ENCODE assay signal across 31 cellular contexts in genomic region chr1:53342735-53343470, GRCh38. TPM values are rescaled to one million over a fixed set of nuclear protein-coding genes. Genes with fewer than 3 reads are reported as not detected.
A peak's percentile ranks its signal among the peaks of the same experiment; 100 is the strongest.
DNase-seq lines count a peak whose midpoint lies in the region; ATAC-seq, FAIRE-seq and TF ChIP-seq lines count a peak whose summit lies in the region.
"Had no signal": no experiment of that assay in that cellular context is flagged by ENCODE, and none has a peak within 500 bp of the region (broad histone marks: within the 10 kb centered on the region; RNA-seq: fewer than 3 reads in every experiment).

No MANE protein-coding gene starts in this region.

- POLR2A ChIA-PET in activated CD4-positive, alpha-beta memory T cell treated with anti-CD3 and anti-CD28 coated beads, Interleukin-2, amount 10 ng/mL, durations not matched to agents 7 days and 5 days (lab: Charles Lee), result interaction anchor here (0.6 to 1.0 kb wide), 2 partner anchors 8 to 501 kb away, joined by 3 read pairs; no protein-coding TSS in a partner anchor
- POLR2A ChIA-PET in activated CD4-positive, alpha-beta memory T cell treated with anti-CD3 and anti-CD28 coated beads for 36 hours (lab: Charles Lee), result no interaction called here

- H3K4me1 Mint-ChIP-seq in activated CD4-positive, alpha-beta memory T cell treated with anti-CD3 and anti-CD28 coated beads, Interleukin-2, amount 10 ng/mL, durations not matched to agents 7 days and 5 days, result no peaks in the 10 kb centered on the region
- H3K4me1 Mint-ChIP-seq in activated CD4-positive, alpha-beta memory T cell treated with anti-CD3 and anti-CD28 coated beads for 36 hours (ENCODE audit: low read depth), result peaks cover 9% of the 10 kb centered on the region
- peaks cover 3% of the 10 kb centered on the region for H3K4me1 Mint-ChIP-seq in activated CD8-positive, alpha-beta memory T cell treated with anti-CD3 and anti-CD28 coated beads, Interleukin-2, amount 10 ng/mL, durations not matched to agents 7 days and 5 days

- H3K27ac Mint-ChIP-seq in activated CD4-positive, alpha-beta memory T cell treated with anti-CD3 and anti-CD28 coated beads, Interleukin-2, amount 10 ng/mL, durations not matched to agents 7 days and 5 days, result no peak overlapping the region
- H3K27ac Mint-ChIP-seq in activated CD4-positive, alpha-beta memory T cell treated with anti-CD3 and anti-CD28 coated beads for 36 hours, result no peak overlapping the region
- H3K27ac Mint-ChIP-seq in activated CD8-positive, alpha-beta memory T cell treated with anti-CD3 and anti-CD28 coated beads, Interleukin-2, amount 10 ng/mL, durations not matched to agents 7 days and 5 days, result no peak overlapping the region
- H3K27ac Mint-ChIP-seq: activated T-helper 17 cell treated with anti-CD3 and anti-CD28 coated beads, Interleukin-2, amount 50 U/mL, for 72 hours; effector memory CD8-positive, alpha-beta T cell; naive thymus-derived CD4-positive, alpha-beta T cell; stimulated activated naive B cell treated with anti-CD40 and anti-IgM and Interleukin-4, amounts not matched to agents 10 μg/mL and 1 μg/mL and 100 μg/mL, for 72 hours had no signal

- H3K27ac ChIP-seq in kidney (ENCODE audit: low read depth in 2 of 2, low read length in 2 of 2), result no peak overlapping the region
- H3K27ac ChIP-seq in spleen, result no peak overlapping the region
- no peak overlapping the region for H3K27ac ChIP-seq in mammary epithelial cell (ENCODE audit: insufficient read depth, low read depth, low read length)
- H3K27ac ChIP-seq: breast epithelium, colonic mucosa, SJCRH30, upper lobe of left lung had no signal

- H3K4me1 ChIP-seq in kidney (ENCODE audit: control insufficient read depth in 1 of 2, insufficient read depth in 1 of 2, low read depth in 1 of 2, low read length in 2 of 2), result no peaks in the 10 kb centered on the region
- H3K4me1 ChIP-seq in spleen, result no peaks in the 10 kb centered on the region
- no peaks in the 10 kb centered on the region for H3K4me1 ChIP-seq in mammary epithelial cell (ENCODE audit: insufficient read depth, low read length)
- H3K4me1 ChIP-seq: breast epithelium, colonic mucosa, SJCRH30, upper lobe of left lung had no signal

- no peak for FAIRE-seq in kidney (lab: Jason Lieb, UNC)
- FAIRE-seq in urothelium cell line (lab: Jason Lieb, UNC), result no peak
- FAIRE-seq: GM12878, islet of Langerhans had no signal

- WGBS in spleen, 5 donors, result 90 to 96% (median 92%) methylated on average over 10 of the region's 10 CpGs
- WGBS in mammary epithelial cell (ENCODE audit: low coverage, missing lambda C conversion rate), result 86% methylated on average over 10 of the region's 10 CpGs

- BruUV-seq in mammary epithelial cell (replicated peaks; lab: Mats Ljungman, UMichigan), result no TSS peak

- H3K27me3 ChIP-seq in spleen (replicated peaks in 1 of 7), result no peaks in the 10 kb centered on the region
- H3K27me3 ChIP-seq in mammary epithelial cell (ENCODE audit: insufficient read depth, low read length), result no peaks in the 10 kb centered on the region
- H3K27me3 ChIP-seq: breast epithelium, colonic mucosa, upper lobe of left lung had no signal

- no peak overlapping the region for H2AFZ ChIP-seq in mammary epithelial cell (ENCODE audit: low read depth, low read length)

- no peak for ATAC-seq in activated CD8-positive, alpha-beta memory T cell treated with anti-CD3 and anti-CD28 coated beads, Interleukin-2, amount 10 ng/mL, durations not matched to agents 7 days and 5 days
- ATAC-seq: activated naive CD4-positive, alpha-beta T cell treated with anti-CD3 and anti-CD28 coated beads, Interleukin-2, amount 50 U/mL, for 72 hours; activated T-helper 17 cell treated with anti-CD3 and anti-CD28 coated beads, Interleukin-2, amount 50 U/mL, for 72 hours; effector memory CD8-positive, alpha-beta T cell; GM12878; left ventricle myocardium superior; naive thymus-derived CD4-positive, alpha-beta T cell; stimulated activated naive B cell treated with anti-CD40 and anti-IgM and Interleukin-4, amounts not matched to agents 10 μg/mL and 1 μg/mL and 100 μg/mL, for 72 hours had no signal

- no peak for TF ChIP-seq POLR2A in spleen (IDR thresholded peaks at IDR 0.05)

- H3K9ac ChIP-seq in kidney (ENCODE audit: low read length in 2 of 2) (no peak overlapping the region), mammary epithelial cell (ENCODE audit: insufficient read depth, low read length) (no peak overlapping the region)

- DNase-seq in activated CD4-positive, alpha-beta memory T cell treated with anti-CD3 and anti-CD28 coated beads, Interleukin-2, amount 10 ng/mL, durations not matched to agents 7 days and 5 days, result peak; percentile 2
- no peak for DNase-seq in activated CD4-positive, alpha-beta memory T cell treated with anti-CD3 and anti-CD28 coated beads for 36 hours
- DNase-seq in activated CD8-positive, alpha-beta memory T cell treated with anti-CD3 and anti-CD28 coated beads, Interleukin-2, amount 10 ng/mL, durations not matched to agents 7 days and 5 days, result peak; percentile 31
- DNase-seq in kidney (peak; percentile 24), spleen (peak; percentile 51), urothelium cell line (ENCODE audit: low spot score) (no peak), mammary epithelial cell (no peak), NCI-H2171 (lab: John Stamatoyannopoulos, UW) (no peak)
- DNase-seq: 8988T; activated CD4-positive, alpha-beta T cell treated with anti-CD3 and anti-CD28 coated beads for 4 hours; C1 segment of cervical spinal cord; effector memory CD8-positive, alpha-beta T cell; erythroblast; HCEC 1CT; left ventricle myocardium superior; naive thymus-derived CD4-positive, alpha-beta T cell; NCI-H1436 treated with DMSO at 0.1 percent for 48 hours; NCI-H446; nucleus accumbens; RPMI8226; SJCRH30; stimulated activated naive B cell treated with anti-CD40 and anti-IgM and Interleukin-4, amounts not matched to agents 10 μg/mL and 1 μg/mL and 100 μg/mL, for 72 hours; substantia nigra; SW 1271; upper lobe of left lung had no signal

- dilution Hi-C loops in mammary epithelial cell (cut with HindIII; ENCODE audit: low sequenced_read_pairs), result no loop called here

- no peak overlapping the region for H3K4me3 Mint-ChIP-seq in activated CD4-positive, alpha-beta memory T cell treated with anti-CD3 and anti-CD28 coated beads, Interleukin-2, amount 10 ng/mL, durations not matched to agents 7 days and 5 days
- H3K4me3 Mint-ChIP-seq in activated CD4-positive, alpha-beta memory T cell treated with anti-CD3 and anti-CD28 coated beads for 36 hours, result no peak overlapping the region
- H3K4me3 Mint-ChIP-seq in activated CD8-positive, alpha-beta memory T cell treated with anti-CD3 and anti-CD28 coated beads, Interleukin-2, amount 10 ng/mL, durations not matched to agents 7 days and 5 days, result no peak overlapping the region
- H3K4me3 Mint-ChIP-seq: activated T-helper 17 cell treated with anti-CD3 and anti-CD28 coated beads, Interleukin-2, amount 50 U/mL, for 72 hours; effector memory CD8-positive, alpha-beta T cell; naive thymus-derived CD4-positive, alpha-beta T cell; stimulated activated naive B cell treated with anti-CD40 and anti-IgM and Interleukin-4, amounts not matched to agents 10 μg/mL and 1 μg/mL and 100 μg/mL, for 72 hours had no signal

- no peak overlapping the region for H3K4me2 ChIP-seq in mammary epithelial cell (ENCODE audit: insufficient read depth, low read depth, low read length)

- intact Hi-C loops in activated CD4-positive, alpha-beta memory T cell treated with anti-CD3 and anti-CD28 coated beads for 36 hours (cut with micrococcal nuclease), result no loop called here
- intact Hi-C loops in kidney (cut with DNase I) (no loop called here), spleen (cut with DNase I; ENCODE audit: low total_unique reads) (no loop called here), mammary epithelial cell (cut with micrococcal nuclease) (no loop called here)

- CTCF ChIA-PET in activated CD4-positive, alpha-beta memory T cell treated with anti-CD3 and anti-CD28 coated beads, Interleukin-2, amount 10 ng/mL, durations not matched to agents 7 days and 5 days (lab: Charles Lee), result interaction anchor here (1.2 kb wide), 1 partner anchor 64 kb away, joined by 5 read pairs; no protein-coding TSS in a partner anchor
- CTCF ChIA-PET in activated CD4-positive, alpha-beta memory T cell treated with anti-CD3 and anti-CD28 coated beads for 36 hours (lab: Charles Lee), result no interaction called here
- CTCF ChIA-PET in activated CD8-positive, alpha-beta memory T cell treated with anti-CD3 and anti-CD28 coated beads, Interleukin-2, amount 10 ng/mL, durations not matched to agents 7 days and 5 days (lab: Charles Lee), result interaction anchor here (1.1 to 1.6 kb wide), 3 partner anchors 50 to 64 kb away, joined by 3 to 6 read pairs (median 4); no protein-coding TSS in a partner anchor
- CTCF ChIA-PET in mammary epithelial cell (lab: Charles Lee; ENCODE audit: low non-redundant PET), result no interaction called here

- peaks cover 17% of the 10 kb centered on the region for H3K36me3 Mint-ChIP-seq in activated CD4-positive, alpha-beta memory T cell treated with anti-CD3 and anti-CD28 coated beads, Interleukin-2, amount 10 ng/mL, durations not matched to agents 7 days and 5 days (ENCODE audit: low read depth)
- H3K36me3 Mint-ChIP-seq in activated CD4-positive, alpha-beta memory T cell treated with anti-CD3 and anti-CD28 coated beads for 36 hours, result peaks cover 10% of the 10 kb centered on the region
- peaks cover 9% of the 10 kb centered on the region for H3K36me3 Mint-ChIP-seq in activated CD8-positive, alpha-beta memory T cell treated with anti-CD3 and anti-CD28 coated beads, Interleukin-2, amount 10 ng/mL, durations not matched to agents 7 days and 5 days

- no peak overlapping the region for H3K4me3 ChIP-seq in kidney (ENCODE audit: low read length in 2 of 2)
- no peak overlapping the region for H3K4me3 ChIP-seq in spleen
- no peak overlapping the region for H3K4me3 ChIP-seq in mammary epithelial cell (replicated peaks in 1 of 3; ENCODE audit: insufficient read depth in 1 of 3, low read depth in 2 of 3, low read length in 3 of 3)
- H3K4me3 ChIP-seq: breast epithelium, colonic mucosa, GM12878, SJCRH30, upper lobe of left lung had no signal

- H3K36me3 ChIP-seq in kidney (ENCODE audit: control insufficient read depth in 1 of 2, insufficient read depth in 2 of 2, low read length in 2 of 2) (no peaks in the 10 kb centered on the region), spleen (no peaks in the 10 kb centered on the region), mammary epithelial cell (ENCODE audit: insufficient read depth, low read length) (no peaks in the 10 kb centered on the region)
- H3K36me3 ChIP-seq: breast epithelium, colonic mucosa, SJCRH30, upper lobe of left lung had no signal

- H3K27me3 Mint-ChIP-seq in activated CD4-positive, alpha-beta memory T cell treated with anti-CD3 and anti-CD28 coated beads, Interleukin-2, amount 10 ng/mL, durations not matched to agents 7 days and 5 days, result peaks cover 2% of the 10 kb centered on the region
- no peaks in the 10 kb centered on the region for H3K27me3 Mint-ChIP-seq in activated CD4-positive, alpha-beta memory T cell treated with anti-CD3 and anti-CD28 coated beads for 36 hours
- H3K27me3 Mint-ChIP-seq in activated CD8-positive, alpha-beta memory T cell treated with anti-CD3 and anti-CD28 coated beads, Interleukin-2, amount 10 ng/mL, durations not matched to agents 7 days and 5 days, result no peaks in the 10 kb centered on the region
- H3K27me3 Mint-ChIP-seq: activated T-helper 17 cell treated with anti-CD3 and anti-CD28 coated beads, Interleukin-2, amount 50 U/mL, for 72 hours; naive thymus-derived CD4-positive, alpha-beta T cell had no signal

- H3K9me3 Mint-ChIP-seq in activated CD4-positive, alpha-beta memory T cell treated with anti-CD3 and anti-CD28 coated beads, Interleukin-2, amount 10 ng/mL, durations not matched to agents 7 days and 5 days, result no peaks in the 10 kb centered on the region
- peaks cover 12% of the 10 kb centered on the region for H3K9me3 Mint-ChIP-seq in activated CD4-positive, alpha-beta memory T cell treated with anti-CD3 and anti-CD28 coated beads for 36 hours
- H3K9me3 Mint-ChIP-seq in activated CD8-positive, alpha-beta memory T cell treated with anti-CD3 and anti-CD28 coated beads, Interleukin-2, amount 10 ng/mL, durations not matched to agents 7 days and 5 days (ENCODE audit: low read depth), result peaks cover 2% of the 10 kb centered on the region
- H3K9me3 Mint-ChIP-seq: activated T-helper 17 cell treated with anti-CD3 and anti-CD28 coated beads, Interleukin-2, amount 50 U/mL, for 72 hours; effector memory CD8-positive, alpha-beta T cell had no signal

- in situ Hi-C loops in mammary epithelial cell (cut with MboI; ENCODE audit: low sequenced_read_pairs in 2 of 2), result no loop called here

- TF ChIP-seq CTCF in kidney (IDR thresholded peaks at IDR 0.05; ENCODE audit: borderline replicate concordance, extremely low read depth, insufficient read depth), result no peak
- no peak for TF ChIP-seq CTCF in spleen (IDR thresholded peaks at IDR 0.05 in 8 of 11, conservative IDR thresholded peaks at IDR 0.05 in 3 of 11)
- TF ChIP-seq CTCF in mammary epithelial cell (conservative IDR thresholded peaks at IDR 0.05 in 1 of 2, IDR thresholded peaks at IDR 0.05 in 1 of 2; ENCODE audit: extremely low read depth in 1 of 2, insufficient read depth in 1 of 2, low read depth in 1 of 2, low read length in 2 of 2), result no peak

- H3K9me3 ChIP-seq in kidney (ENCODE audit: control insufficient read depth in 1 of 2, low read length in 2 of 2), result no peaks in the 10 kb centered on the region
- H3K9me3 ChIP-seq in spleen, result no peaks in the 10 kb centered on the region
- no peaks in the 10 kb centered on the region for H3K9me3 ChIP-seq in mammary epithelial cell (replicated peaks; ENCODE audit: insufficient read depth, low read length)
- H3K9me3 ChIP-seq: breast epithelium, colonic mucosa, SJCRH30, upper lobe of left lung had no signal

- no peaks in the 10 kb centered on the region for H3K79me2 ChIP-seq in mammary epithelial cell (ENCODE audit: insufficient read depth, low read length)

- H4K20me1 ChIP-seq in mammary epithelial cell (ENCODE audit: insufficient read depth, low read length), result no peaks in the 10 kb centered on the region

RNA-seq across cellular contexts. Expression of gene LRP8, which starts 15.0 kb away (rescaled TPM):
- total RNA-seq in activated CD4-positive, alpha-beta memory T cell treated with anti-CD3 and anti-CD28 coated beads, Interleukin-2, amount 10 ng/mL, durations not matched to agents 7 days and 5 days, result 10 to 100 TPM; 51.5 to 52.7 TPM
- 10 to 100 TPM; 38.6 to 38.8 TPM for total RNA-seq in activated CD4-positive, alpha-beta memory T cell treated with anti-CD3 and anti-CD28 coated beads for 36 hours
- total RNA-seq in activated CD8-positive, alpha-beta memory T cell treated with anti-CD3 and anti-CD28 coated beads, Interleukin-2, amount 10 ng/mL, durations not matched to agents 7 days and 5 days, result 10 to 100 TPM; 65.1 to 82.5 TPM
- 6.9 TPM for total RNA-seq in kidney
- polyA plus RNA-seq in kidney (ENCODE audit: insufficient read depth, low read depth, low replicate concordance), result 1.4 TPM
- total RNA-seq in spleen, result 10 to 100 TPM in 1 of 7 donors, 1 to 10 TPM in 6; 4.0 to 14.4 (median 8.0) TPM
- polyA plus RNA-seq in spleen, result 1 to 10 TPM; 1.7 to 2.4 (median 2.0) TPM
- 10 to 100 TPM; 18.5 to 50.1 TPM for total RNA-seq in mammary epithelial cell
- polyA plus RNA-seq in mammary epithelial cell, result 68.6 TPM
- polyA minus RNA-seq in mammary epithelial cell, result 212 TPM

Comparison
In these comparisons a context has a peak if more than half of its experiments do, and no peak if none do; other contexts are left out.
1. DNase-seq: peak in activated CD4-positive, alpha-beta memory T cell treated with anti-CD3 and anti-CD28 coated beads, Interleukin-2, amount 10 ng/mL, durations not matched to agents 7 days and 5 days (single experiment), activated CD8-positive, alpha-beta memory T cell treated with anti-CD3 and anti-CD28 coated beads, Interleukin-2, amount 10 ng/mL, durations not matched to agents 7 days and 5 days (single experiment), kidney (single experiment) and spleen (single experiment); none in activated CD4-positive, alpha-beta memory T cell treated with anti-CD3 and anti-CD28 coated beads for 36 hours (single experiment), urothelium cell line (single experiment), mammary epithelial cell (single experiment) and NCI-H2171 (single experiment).
2. CTCF ChIA-PET loops: an anchor here in activated CD4-positive, alpha-beta memory T cell treated with anti-CD3 and anti-CD28 coated beads, Interleukin-2, amount 10 ng/mL, durations not matched to agents 7 days and 5 days (1.2 kb wide) and activated CD8-positive, alpha-beta memory T cell treated with anti-CD3 and anti-CD28 coated beads, Interleukin-2, amount 10 ng/mL, durations not matched to agents 7 days and 5 days (1.1 to 1.6 kb wide); none called in activated CD4-positive, alpha-beta memory T cell treated with anti-CD3 and anti-CD28 coated beads for 36 hours and mammary epithelial cell.